ENCODE assay signal across 20 cellular contexts in genomic region chr4:184286346-184286745, GRCh38.
DNase-seq lines count a peak whose midpoint lies in the region; ATAC-seq, FAIRE-seq and TF ChIP-seq lines count a peak whose summit lies in the region.
"Had no signal": no experiment of that assay in that cellular context is flagged by ENCODE, and none has a peak within 500 bp of the region (broad histone marks: within the 10 kb centered on the region; RNA-seq: fewer than 3 reads in every experiment).

No MANE protein-coding gene starts in this region.

- H3K4me3 ChIP-seq in AG10803 (ENCODE audit: low read length) (no peak overlapping the region), KMS-11 (IDR thresholded peaks at IDR 0.05; ENCODE audit: insufficient read depth, low read depth, low read length) (no peak overlapping the region), K562 (no peak overlapping the region), prostate gland (no peak overlapping the region), endodermal cell (ENCODE audit: low read length) (no peak overlapping the region)
- H3K4me3 ChIP-seq: Peyer's patch had no signal

- peak overlapping the region; percentile 93 for H3K4me2 ChIP-seq in KMS-11
- no peak overlapping the region for H3K4me2 ChIP-seq in K562 (ENCODE audit: insufficient read depth, low read length)

- H3K27me3 ChIP-seq in KMS-11 (ENCODE audit: insufficient read depth, low read depth), result no peaks in the 10 kb centered on the region
- no peaks in the 10 kb centered on the region for H3K27me3 ChIP-seq in K562 (ENCODE audit: control insufficient read depth in 2 of 2, insufficient read depth in 2 of 2, low read length in 2 of 2)
- H3K27me3 ChIP-seq in prostate gland (replicated peaks; ENCODE audit: insufficient read depth), result no peaks in the 10 kb centered on the region
- H3K27me3 ChIP-seq in endodermal cell (ENCODE audit: control insufficient read depth, insufficient read depth, low read length, poor library complexity, severe bottlenecking), result no peaks in the 10 kb centered on the region
- H3K27me3 ChIP-seq: Peyer's patch had no signal

- peak; percentile 53 for DNase-seq in AG10803 (ENCODE audit: low read depth)
- no peak for DNase-seq in K562 (ENCODE audit: extremely low read depth in 1 of 4, low spot score in 3 of 4)
- DNase-seq in prostate gland (ENCODE audit: low spot score), result peak; percentile 2
- no peak for DNase-seq in NCI-H1092 (lab: John Stamatoyannopoulos, UW)
- DNase-seq in endodermal cell, result no peak
- DNase-seq in NCI-H1105 (lab: John Stamatoyannopoulos, UW), result no peak
- DNase-seq: AML-193, GF-D8, H7, Kasumi-1, NCI-H1417, NCI-H1930, NCI-H2171, NCI-H446, NCI-H748 treated with DMSO at 0.1 percent for 48 hours, Peyer's patch had no signal

- H3K36me3 Mint-ChIP-seq in endodermal cell (ENCODE audit: low read depth), result no peaks in the 10 kb centered on the region
- H3K36me3 Mint-ChIP-seq: CD14-positive monocyte had no signal

- H3K79me2 ChIP-seq in KMS-11 (ENCODE audit: insufficient read depth, low read depth) (peaks cover 12% of the 10 kb centered on the region; the same call in 1 of the 2 replicates), K562 (ENCODE audit: control insufficient read depth, insufficient read depth, low read length) (no peaks in the 10 kb centered on the region)

- intact Hi-C loops in K562 (cut with micrococcal nuclease) (no loop called here), prostate gland (cut with DNase I) (loop anchor here (2.0 to 10.0 kb wide), 4 partner anchors 46 to 358 kb away; partner anchors contain the start of genes CASP3 and PRIMPOL)

- H4K20me1 ChIP-seq in KMS-11 (ENCODE audit: insufficient read depth), result no peaks in the 10 kb centered on the region
- H4K20me1 ChIP-seq in K562 (replicated peaks; ENCODE audit: control insufficient read depth, insufficient read depth, low read length), result no peaks in the 10 kb centered on the region

- no TSS peak for BruUV-seq in K562 (replicated peaks; lab: Mats Ljungman, UMichigan)

- no peak for TF ChIP-seq CTCF in AG10803 (conservative IDR thresholded peaks at IDR 0.05; ENCODE audit: low read length)
- TF ChIP-seq CTCF in KMS-11 (conservative IDR thresholded peaks at IDR 0.05; ENCODE audit: low read depth, low read length), result no peak
- no peak for TF ChIP-seq CTCF in K562 (IDR thresholded peaks at IDR 0.05 in 2 of 3, conservative IDR thresholded peaks at IDR 0.05 in 1 of 3; ENCODE audit: insufficient read depth in 2 of 3, low read depth in 1 of 3, low read length in 3 of 3)
- TF ChIP-seq CTCF in prostate gland (IDR thresholded peaks at IDR 0.05), result no peak
- no peak for TF ChIP-seq CTCF in endodermal cell (conservative IDR thresholded peaks at IDR 0.05)

- H2AFZ ChIP-seq in KMS-11 (ENCODE audit: low read depth) (no peak overlapping the region), K562 (ENCODE audit: low read depth, low read length) (0 out of 2 replicates have a peak overlapping the region, but pooled peaks have one; percentile 35)

- POLR2A ChIA-PET in K562 (lab: Yijun Ruan, JAX), result no interaction called here

- in situ Hi-C loops in K562 (cut with MboI), result no loop called here

- H3K36me3 ChIP-seq in KMS-11 (ENCODE audit: insufficient read depth) (no peaks in the 10 kb centered on the region), K562 (ENCODE audit: control insufficient read depth, insufficient read depth, low read length) (no peaks in the 10 kb centered on the region), prostate gland (no peaks in the 10 kb centered on the region), endodermal cell (ENCODE audit: control insufficient read depth, insufficient read depth, low read length) (no peaks in the 10 kb centered on the region)
- H3K36me3 ChIP-seq: Peyer's patch had no signal

- no peak for TF ChIP-seq POLR2A in K562 (conservative IDR thresholded peaks at IDR 0.05)
- TF ChIP-seq POLR2A in prostate gland (IDR thresholded peaks at IDR 0.05), result no peak

- no peak overlapping the region for H3K27ac Mint-ChIP-seq in endodermal cell
- H3K27ac Mint-ChIP-seq: CD14-positive monocyte had no signal

- no peaks in the 10 kb centered on the region for H3K27me3 Mint-ChIP-seq in endodermal cell (ENCODE audit: insufficient read depth)

- H3K9me1 ChIP-seq in K562 (ENCODE audit: control insufficient read depth, insufficient read depth, low read length), result no peaks in the 10 kb centered on the region

- CTCF ChIA-PET in K562 (lab: Yijun Ruan, JAX; ENCODE audit: low intra/inter-chr PET ratio), result no interaction called here

- H3K9me3 ChIP-seq in K562 (replicated peaks; ENCODE audit: control insufficient read depth, insufficient read depth, low read depth, low read length) (no peaks in the 10 kb centered on the region), prostate gland (no peaks in the 10 kb centered on the region), endodermal cell (ENCODE audit: control insufficient read depth, low read length) (no peaks in the 10 kb centered on the region)
- H3K9me3 ChIP-seq: Peyer's patch had no signal

- no peaks in the 10 kb centered on the region for H3K9me3 Mint-ChIP-seq in endodermal cell
- H3K9me3 Mint-ChIP-seq: CD14-positive monocyte had no signal

- H3K9ac ChIP-seq in KMS-11 (peak overlapping the region; percentile 65), K562 (ENCODE audit: insufficient read depth in 1 of 2, low read depth in 2 of 2, low read length in 2 of 2) (no peak overlapping the region), endodermal cell (ENCODE audit: extremely low read depth, low read length, poor library complexity, severe bottlenecking) (no peak overlapping the region)

- FAIRE-seq in K562 (lab: Jason Lieb, UNC), result no peak

- H3K4me1 ChIP-seq in KMS-11 (ENCODE audit: low read depth, poor library complexity, severe bottlenecking), result peaks cover 92% of the 10 kb centered on the region
- H3K4me1 ChIP-seq in K562 (replicated peaks in 1 of 2; ENCODE audit: control insufficient read depth in 2 of 2, insufficient read depth in 2 of 2, low read length in 2 of 2), result peaks cover 0 to 5% of the 10 kb centered on the region in 2 experiments; a peak in 3 of 5 replicates
- peaks cover 3% of the 10 kb centered on the region for H3K4me1 ChIP-seq in prostate gland (replicated peaks)
- H3K4me1 ChIP-seq in endodermal cell (ENCODE audit: control insufficient read depth, insufficient read depth, low read length), result peaks cover 3% of the 10 kb centered on the region

- peaks cover 8% of the 10 kb centered on the region for H3K4me1 Mint-ChIP-seq in endodermal cell

- no peak overlapping the region for H3K4me3 Mint-ChIP-seq in endodermal cell
- H3K4me3 Mint-ChIP-seq: CD14-positive monocyte had no signal

- TF ChIP-seq RAD21 in K562 (CRISPR knock-in tag; conservative IDR thresholded peaks at IDR 0.05 in 1 of 2, IDR thresholded peaks at IDR 0.05 in 1 of 2), result no peak

- H3K27ac ChIP-seq in KMS-11, result peak overlapping the region; percentile 99
- no peak overlapping the region for H3K27ac ChIP-seq in K562 (ENCODE audit: extremely low read depth, low read depth, low read length)
- H3K27ac ChIP-seq in prostate gland, result peak overlapping the region; percentile 78 to 82
- no peak overlapping the region for H3K27ac ChIP-seq in endodermal cell (ENCODE audit: low read depth, low read length)
- H3K27ac ChIP-seq: Peyer's patch had no signal

- ATAC-seq in K562, result no peak
- ATAC-seq in GM18502 (IDR thresholded peaks at IDR 0.05; ENCODE audit: poor library complexity, unreplicated experiment), result no peak
- ATAC-seq: Right ventricle myocardium inferior had no signal

- no peak for TF ChIP-seq EP300 in K562 (IDR thresholded peaks at IDR 0.05; ENCODE audit: low read length)

- WGBS in K562 (ENCODE audit: insufficient coverage, low coverage, missing lambda C conversion rate), result 58% methylated on average over 4 of the region's 4 CpGs
- 39% methylated on average over 4 of the region's 4 CpGs for WGBS in prostate gland
- WGBS in endodermal cell (ENCODE audit: insufficient coverage in 1 of 2, insufficient read length in 1 of 2), 2 experiments, result 97 to 100% methylated on average over 4 of the region's 4 CpGs

TF ChIP-seq in K562, 482 proteins besides CTCF, POLR2A, EP300 and RAD21 (continues in another document):
- no peak for TF ChIP-seq UBTF (IDR thresholded peaks at IDR 0.05; ENCODE audit: borderline replicate concordance in 1 of 2, low read depth in 2 of 2, low read length in 2 of 2)
- no peak for TF ChIP-seq ZC3H8 (IDR thresholded peaks at IDR 0.05)
- TF ChIP-seq RBM39 (optimal IDR thresholded peaks at IDR 0.05; ENCODE audit: low read depth, low read length), result no peak
- TF ChIP-seq TCFL5 (CRISPR knock-in tag; conservative IDR thresholded peaks at IDR 0.05), result no peak
- TF ChIP-seq RCOR1 (IDR thresholded peaks at IDR 0.05; ENCODE audit: borderline replicate concordance in 1 of 2, low read depth in 2 of 2, low read length in 2 of 2), result no peak
- TF ChIP-seq PHB (CRISPR knock-in tag; IDR thresholded peaks at IDR 0.05), result no peak
- no peak for TF ChIP-seq POLR2AphosphoS2 (IDR thresholded peaks at IDR 0.05; ENCODE audit: low read length)
- TF ChIP-seq ZNF124 (CRISPR knock-in tag; IDR thresholded peaks at IDR 0.05), result no peak
- no peak for TF ChIP-seq HEY1 (CRISPR knock-in tag; IDR thresholded peaks at IDR 0.05; ENCODE audit: borderline replicate concordance)
- no peak for TF ChIP-seq NRF1 (conservative IDR thresholded peaks at IDR 0.05 in 1 of 2, IDR thresholded peaks at IDR 0.05 in 1 of 2)
- TF ChIP-seq TBP (optimal IDR thresholded peaks at IDR 0.05; ENCODE audit: low read depth, low read length), result no peak

Comparison
In these comparisons a context has a peak if more than half of its experiments do, and no peak if none do; other contexts are left out.
1. DNase-seq: peak in AG10803 (single experiment) and prostate gland (single experiment); none in K562 (0 of 4), NCI-H1092 (single experiment), endodermal cell (single experiment) and NCI-H1105 (single experiment).
2. H3K27ac ChIP-seq: peak in KMS-11 (single experiment) and prostate gland (2 of 2); none in K562 (single experiment) and endodermal cell (single experiment).